9 cellular contexts compared by ENCODE assay signal in genomic region chr6:149248688-149249369, GRCh38.
A peak's percentile ranks its signal among the peaks of the same experiment; 100 is the strongest.
DNase-seq lines count a peak whose midpoint lies in the region; FAIRE-seq and TF ChIP-seq lines count a peak whose summit lies in the region.
"Had no signal": no experiment of that assay in that cellular context is flagged by ENCODE, and none has a peak within 500 bp of the region (broad histone marks: within the 10 kb centered on the region; RNA-seq: fewer than 3 reads in every experiment).

No MANE protein-coding gene starts in this region.

- H3K4ac ChIP-seq in H9 (ENCODE audit: low read depth, low read length), result no peak overlapping the region

- H3K4me3 ChIP-seq in OCI-LY3 (ENCODE audit: low read length) (peak overlapping the region; percentile 72), bronchial epithelial cell (ENCODE audit: low read depth, low read length) (no peak overlapping the region)

- H4K20me1 ChIP-seq in OCI-LY3 (ENCODE audit: insufficient read depth, low read length) (no peaks in the 10 kb centered on the region), H9 (ENCODE audit: control insufficient read depth, insufficient read depth, insufficient read length) (no peaks in the 10 kb centered on the region)

- no peak overlapping the region for H3K27ac Mint-ChIP-seq in activated naive CD4-positive, alpha-beta T cell treated with anti-CD3 and anti-CD28 coated beads for 36 hours
- H3K27ac Mint-ChIP-seq in H9 (no peak overlapping the region), glutamatergic neuron (ENCODE audit: unreplicated experiment) (no peak overlapping the region)

- H2AFZ ChIP-seq in OCI-LY3 (ENCODE audit: low read depth, low read length), result 0 out of 2 replicates have a peak overlapping the region, but pooled peaks have one; percentile 62
- H2AFZ ChIP-seq in H9 (ENCODE audit: low read length), result no peak overlapping the region

- intact Hi-C loops in activated naive CD4-positive, alpha-beta T cell treated with anti-CD3 and anti-CD28 coated beads for 36 hours (cut with micrococcal nuclease), result no loop called here

- no peaks in the 10 kb centered on the region for H3K36me3 ChIP-seq in OCI-LY3 (replicated peaks; ENCODE audit: low read depth, low read length)
- H3K36me3 ChIP-seq in bronchial epithelial cell (ENCODE audit: control insufficient read depth, insufficient read depth, low read length), result no peaks in the 10 kb centered on the region

- H3K9me3 ChIP-seq in OCI-LY3 (ENCODE audit: insufficient read depth, low read length) (no peaks in the 10 kb centered on the region), H9 (ENCODE audit: control insufficient read depth, low read depth, low read length) (no peaks in the 10 kb centered on the region)

- no CpG with 5 or more reads among the region's 5 CpGs for WGBS in H9 (ENCODE audit: extremely low coverage, insufficient read length, low lambda C conversion rate)

- H2BK20ac ChIP-seq in H9 (ENCODE audit: low read depth, low read length, poor library complexity, severe bottlenecking), result no peak overlapping the region

- peaks cover 2% of the 10 kb centered on the region for H3K23me2 ChIP-seq in H9 (ENCODE audit: insufficient read length, low read depth, low read length, poor library complexity, severe bottlenecking)

- H4K8ac ChIP-seq in H9 (replicated peaks; ENCODE audit: insufficient read length, low read depth, low read length), result no peak overlapping the region

- H3K27ac ChIP-seq in OCI-LY3 (ENCODE audit: low read length), result peak overlapping the region; percentile 78
- H3K27ac ChIP-seq in H9 (ENCODE audit: insufficient read length, low read depth, low read length), result no peak overlapping the region

- no peak overlapping the region for H2BK120ac ChIP-seq in H9 (ENCODE audit: low read depth, low read length, poor library complexity, severe bottlenecking)

- no peak for FAIRE-seq in bronchial epithelial cell (lab: Jason Lieb, UNC)

- CTCF ChIA-PET in activated naive CD4-positive, alpha-beta T cell treated with anti-CD3 and anti-CD28 coated beads for 36 hours (lab: Charles Lee), result no interaction called here

- H3K4me1 ChIP-seq in OCI-LY3 (ENCODE audit: low read length) (peaks cover 72% of the 10 kb centered on the region), H9 (ENCODE audit: insufficient read depth, low read length) (no peaks in the 10 kb centered on the region)

- H4K91ac ChIP-seq in H9 (ENCODE audit: insufficient read length, low read depth, low read length), result no peak overlapping the region

- no peak overlapping the region for H2AK5ac ChIP-seq in H9 (ENCODE audit: insufficient read length, low read length)

- H3K18ac ChIP-seq in H9 (ENCODE audit: insufficient read length, low read depth, low read length), result no peak overlapping the region

- no peak overlapping the region for H4K5ac ChIP-seq in H9 (ENCODE audit: insufficient read length, low read depth, low read length)

- DNase-seq in activated naive CD4-positive, alpha-beta T cell treated with anti-CD3 and anti-CD28 coated beads for 36 hours, result peak; percentile 29
- no peak for DNase-seq in activated naive CD4-positive, alpha-beta T cell (lab: John Stamatoyannopoulos, UW)
- DNase-seq in bronchial epithelial cell (ENCODE audit: low read depth) (peak; percentile 21), COLO668 (lab: John Stamatoyannopoulos, UW; ENCODE audit: unreplicated experiment) (no peak), H9 (no peak), glutamatergic neuron (no peak)
- DNase-seq in stimulated activated naive CD4-positive, alpha-beta T cell treated with Interleukin-2 at 50 U/mL for 16 hours (lab: John Stamatoyannopoulos, UW), result peak; percentile 5
- DNase-seq: NCI-H2107 had no signal

- H3K9ac ChIP-seq in OCI-LY3 (ENCODE audit: low read length), result peak overlapping the region; percentile 76
- H3K9ac ChIP-seq in H9 (ENCODE audit: extremely low read depth, insufficient read length, low read length), result no peak overlapping the region

- H2BK5ac ChIP-seq in H9 (ENCODE audit: insufficient read length, low read length), result no peak overlapping the region

- no peaks in the 10 kb centered on the region for H3K27me3 Mint-ChIP-seq in activated naive CD4-positive, alpha-beta T cell treated with anti-CD3 and anti-CD28 coated beads for 36 hours (ENCODE audit: low read depth)
- H3K27me3 Mint-ChIP-seq in H9 (ENCODE audit: low read depth) (no peaks in the 10 kb centered on the region; the same call in 1 of the 2 replicates), glutamatergic neuron (ENCODE audit: unreplicated experiment) (no peaks in the 10 kb centered on the region)

- H2BK15ac ChIP-seq in H9 (ENCODE audit: low read depth, low read length), result no peak overlapping the region

- no peaks in the 10 kb centered on the region for H3K79me1 ChIP-seq in H9 (ENCODE audit: insufficient read depth, low read depth, low read length, poor library complexity, severe bottlenecking)

- no peak overlapping the region for H3K14ac ChIP-seq in H9 (ENCODE audit: insufficient read depth, low read length)

- H3K79me2 ChIP-seq in OCI-LY3 (ENCODE audit: low read length) (no peaks in the 10 kb centered on the region), H9 (ENCODE audit: insufficient read depth, low read length) (no peaks in the 10 kb centered on the region)

- no peak overlapping the region for H2BK12ac ChIP-seq in H9 (ENCODE audit: insufficient read length, low read depth, low read length)

- no peaks in the 10 kb centered on the region for H3K9me3 Mint-ChIP-seq in activated naive CD4-positive, alpha-beta T cell treated with anti-CD3 and anti-CD28 coated beads for 36 hours
- H3K9me3 Mint-ChIP-seq in H9 (no peaks in the 10 kb centered on the region; a peak in 1 of 5 replicates), glutamatergic neuron (ENCODE audit: unreplicated experiment) (peaks cover 5% of the 10 kb centered on the region)

- no peak overlapping the region for H3K4me3 Mint-ChIP-seq in activated naive CD4-positive, alpha-beta T cell treated with anti-CD3 and anti-CD28 coated beads for 36 hours
- H3K4me3 Mint-ChIP-seq in H9 (no peak overlapping the region), glutamatergic neuron (ENCODE audit: unreplicated experiment) (no peak overlapping the region)

- H3K4me2 ChIP-seq in OCI-LY3 (ENCODE audit: low read length), result peak overlapping the region; percentile 73
- H3K4me2 ChIP-seq in H9 (ENCODE audit: insufficient read depth, insufficient read length, low read length), result no peak overlapping the region

- peaks cover 28% of the 10 kb centered on the region for H3K4me1 Mint-ChIP-seq in activated naive CD4-positive, alpha-beta T cell treated with anti-CD3 and anti-CD28 coated beads for 36 hours (ENCODE audit: low read depth)
- peaks cover 2 to 5% of the 10 kb centered on the region in 2 experiments; a peak in 3 of 4 replicates for H3K4me1 Mint-ChIP-seq in H9
- H3K4me1 Mint-ChIP-seq in glutamatergic neuron (ENCODE audit: low read depth, unreplicated experiment), result no peaks in the 10 kb centered on the region

- no peak overlapping the region for H3K56ac ChIP-seq in H9 (ENCODE audit: insufficient read length, low read depth, low read length)

- no peaks in the 10 kb centered on the region for H3K27me3 ChIP-seq in OCI-LY3 (ENCODE audit: low read depth, low read length)
- no peaks in the 10 kb centered on the region for H3K27me3 ChIP-seq in bronchial epithelial cell (ENCODE audit: control insufficient read depth, insufficient read depth, low read length)
- no peaks in the 10 kb centered on the region for H3K27me3 ChIP-seq in H9 (ENCODE audit: insufficient read depth, low read length)

- TF ChIP-seq CTCF in OCI-LY3 (IDR thresholded peaks at IDR 0.05; ENCODE audit: low read depth, low read length), result no peak
- TF ChIP-seq CTCF in bronchial epithelial cell (IDR thresholded peaks at IDR 0.05; ENCODE audit: insufficient read depth, low read length, severe bottlenecking), result no peak
- TF ChIP-seq CTCF in H9 (conservative IDR thresholded peaks at IDR 0.05), result no peak
- TF ChIP-seq CTCF in glutamatergic neuron (IDR thresholded peaks at IDR 0.05; ENCODE audit: partially characterized antibody, unreplicated experiment), result no peak

- H3K23ac ChIP-seq in H9 (ENCODE audit: insufficient read length, low read depth, low read length), result no peak overlapping the region

- H3K36me3 Mint-ChIP-seq in activated naive CD4-positive, alpha-beta T cell treated with anti-CD3 and anti-CD28 coated beads for 36 hours (ENCODE audit: low read depth), result no peaks in the 10 kb centered on the region
- H3K36me3 Mint-ChIP-seq in H9 (ENCODE audit: insufficient read depth in 1 of 3, low read depth in 3 of 3) (no peaks in the 10 kb centered on the region), glutamatergic neuron (ENCODE audit: unreplicated experiment) (peaks cover 7% of the 10 kb centered on the region)

- no peak overlapping the region for H3T11ph ChIP-seq in H9 (ENCODE audit: low read length)

Comparison
In these comparisons a context has a peak if more than half of its experiments do, and no peak if none do; other contexts are left out.
1. DNase-seq: peak in activated naive CD4-positive, alpha-beta T cell treated with anti-CD3 and anti-CD28 coated beads for 36 hours (single experiment), bronchial epithelial cell (single experiment) and stimulated activated naive CD4-positive, alpha-beta T cell treated with Interleukin-2 at 50 U/mL for 16 hours (single experiment); none in activated naive CD4-positive, alpha-beta T cell (0 of 4), COLO668 (single experiment), H9 (single experiment) and glutamatergic neuron (single experiment).